Comparison of ENCODE assay signal across 18 cellular contexts in genomic region chr16:88378836-88379693, GRCh38.
"Had no signal": no experiment of that assay in that cellular context is flagged by ENCODE, and none has a peak within 500 bp of the region (broad histone marks: within the 10 kb centered on the region; RNA-seq: fewer than 3 reads in every experiment).

No MANE protein-coding gene starts in this region.

- H3K27ac ChIP-seq: adrenal gland, gastrocnemius medialis, hepatocyte, pancreas, tibial nerve had no signal

- H3K9me3 ChIP-seq: adrenal gland, gastrocnemius medialis, pancreas, tibial nerve had no signal

- H3K9me3 Mint-ChIP-seq: activated naive CD4-positive, alpha-beta T cell treated with anti-CD3 and anti-CD28 coated beads for 36 hours; neural crest cell; stimulated activated naive B cell treated with anti-CD40 and anti-IgM and Interleukin-4, amounts not matched to agents 10 μg/mL and 1 μg/mL and 100 μg/mL, for 72 hours; WTC11 had no signal

- ATAC-seq: gastrocnemius medialis; pancreas; stimulated activated naive B cell treated with anti-CD40 and anti-IgM and Interleukin-4, amounts not matched to agents 10 μg/mL and 1 μg/mL and 100 μg/mL, for 72 hours; T-helper 17 cell; WTC11 had no signal

- H3K27me3 ChIP-seq: adrenal gland, gastrocnemius medialis, pancreas had no signal

- H3K27ac Mint-ChIP-seq: activated naive CD4-positive, alpha-beta T cell treated with anti-CD3 and anti-CD28 coated beads for 36 hours; stimulated activated naive B cell treated with anti-CD40 and anti-IgM and Interleukin-4, amounts not matched to agents 10 μg/mL and 1 μg/mL and 100 μg/mL, for 72 hours; T-helper 17 cell; WTC11 had no signal

- H3K36me3 Mint-ChIP-seq: stimulated activated naive B cell treated with anti-CD40 and anti-IgM and Interleukin-4, amounts not matched to agents 10 μg/mL and 1 μg/mL and 100 μg/mL, for 72 hours; WTC11 had no signal

- DNase-seq: activated CD4-positive, alpha-beta T cell treated with anti-CD3 and anti-CD28 coated beads for 48 hours; activated CD8-positive, alpha-beta memory T cell treated with anti-CD3 and anti-CD28 coated beads for 24 hours; activated naive CD4-positive, alpha-beta T cell treated with anti-CD3 and anti-CD28 coated beads for 36 hours; adrenal gland; central memory CD4-positive, alpha-beta T cell; cortex of kidney; effector CD8-positive, alpha-beta T cell; gastrocnemius medialis; kidney glomerular epithelial cell; mammary epithelial cell; stimulated activated CD4-positive, alpha-beta T cell treated with anti-CD3 and anti-CD28 coated beads, Interleukin-2, amount 100 ng/mL, for 24 hours; stimulated activated naive B cell treated with anti-CD40 and anti-IgM and Interleukin-4, amounts not matched to agents 10 μg/mL and 1 μg/mL and 100 μg/mL, for 72 hours; T-helper 17 cell had no signal

- H3K4me3 ChIP-seq: adrenal gland, gastrocnemius medialis, hepatocyte, pancreas, tibial nerve had no signal

- H3K4me3 Mint-ChIP-seq: activated naive CD4-positive, alpha-beta T cell treated with anti-CD3 and anti-CD28 coated beads for 36 hours; neural crest cell; stimulated activated naive B cell treated with anti-CD40 and anti-IgM and Interleukin-4, amounts not matched to agents 10 μg/mL and 1 μg/mL and 100 μg/mL, for 72 hours; T-helper 17 cell; WTC11 had no signal

- H3K36me3 ChIP-seq: adrenal gland, gastrocnemius medialis, pancreas, tibial nerve had no signal

- H3K4me1 ChIP-seq: pancreas had no signal
